8 cellular contexts compared by ENCODE assay signal in genomic region chr1:109214695-109215623, GRCh38. TPM values are rescaled to one million over a fixed set of nuclear protein-coding genes. Genes with fewer than 3 reads are reported as not detected.
DNase-seq lines count a peak whose midpoint lies in the region; ATAC-seq and TF ChIP-seq lines count a peak whose summit lies in the region.

No MANE protein-coding gene starts in this region.

- H3K79me2 ChIP-seq in hepatocyte: peaks cover 55% of the 10 kb centered on the region

- ATAC-seq in gastrocnemius medialis (peak; percentile 78 to 83), HG02981 (IDR thresholded peaks at IDR 0.05; ENCODE audit: unreplicated experiment) (no peak), GM21723 (IDR thresholded peaks at IDR 0.05; ENCODE audit: unreplicated experiment) (no peak)

- peak overlapping the region; percentile 75 for H3K27ac ChIP-seq in KOPT-K1 (ENCODE audit: low read depth, low read length, poor library complexity, severe bottlenecking)
- peak overlapping the region; percentile 92 for H3K27ac ChIP-seq in RWPE1
- H3K27ac ChIP-seq in hepatocyte: peak overlapping the region; percentile 89
- H3K27ac ChIP-seq in gastrocnemius medialis: peak overlapping the region; percentile 89 to 97 (median 94)

- peaks cover 28% of the 10 kb centered on the region for H3K36me3 ChIP-seq in KOPT-K1 (ENCODE audit: insufficient read depth, low read length)
- H3K36me3 ChIP-seq in hepatocyte (replicated peaks; ENCODE audit: insufficient read depth, low read depth): no peaks in the 10 kb centered on the region
- peaks cover 0 to 7% of the 10 kb centered on the region in 2 donors for H3K36me3 ChIP-seq in gastrocnemius medialis

- H3K9me3 ChIP-seq in KOPT-K1 (ENCODE audit: insufficient read depth, low read length, poor library complexity, severe bottlenecking): no peaks in the 10 kb centered on the region
- H3K9me3 ChIP-seq in hepatocyte (ENCODE audit: low read depth): no peaks in the 10 kb centered on the region
- no peaks in the 10 kb centered on the region for H3K9me3 ChIP-seq in gastrocnemius medialis

- TF ChIP-seq CTCF in RWPE1 (conservative IDR thresholded peaks at IDR 0.05; ENCODE audit: low read depth) (no peak), hepatocyte (IDR thresholded peaks at IDR 0.05; ENCODE audit: poor library complexity) (no peak), gastrocnemius medialis (IDR thresholded peaks at IDR 0.05 in 4 of 5, conservative IDR thresholded peaks at IDR 0.05 in 1 of 5) (no peak)

- CTCF ChIA-PET in RWPE1 (lab: Yijun Ruan, JAX): interaction anchor here (0.7 to 2.1 kb wide), 4 partner anchors 14 to 115 kb away, joined by 3 to 12 read pairs (median 4); no protein-coding TSS in a partner anchor

- H3K4me2 ChIP-seq in hepatocyte: peak overlapping the region; percentile 77

- POLR2A ChIA-PET in RWPE1 (lab: Yijun Ruan, JAX; ENCODE audit: low non-redundant PET): interaction anchor here (0.7 to 1.0 kb wide), 3 partner anchors 8 to 115 kb away, joined by 3 read pairs; no protein-coding TSS in a partner anchor

- H3K4me3 ChIP-seq in hepatocyte (peak overlapping the region; percentile 78), gastrocnemius medialis (peak overlapping the region; percentile 80 to 98 (median 87))

- DNase-seq in ELF-1 (ENCODE audit: low read depth, low spot score) (peak; percentile 35), RWPE1 (ENCODE audit: low spot score) (peak; percentile 81), amniotic stem cell (lab: John Stamatoyannopoulos, UW) (peak; percentile 85), hepatocyte (ENCODE audit: low spot score) (peak; percentile 66), gastrocnemius medialis (peak; percentile 49 to 62)

- peaks cover 12% of the 10 kb centered on the region for H3K4me1 ChIP-seq in hepatocyte (ENCODE audit: insufficient read depth)
- peaks cover 18 to 25% of the 10 kb centered on the region in 2 donors for H3K4me1 ChIP-seq in gastrocnemius medialis

- peak overlapping the region; percentile 90 for H2AFZ ChIP-seq in hepatocyte

- H3K9me2 ChIP-seq in hepatocyte (replicated peaks; ENCODE audit: insufficient read depth): no peaks in the 10 kb centered on the region

- H3K27me3 ChIP-seq in hepatocyte: no peaks in the 10 kb centered on the region
- H3K27me3 ChIP-seq in gastrocnemius medialis: no peaks in the 10 kb centered on the region

- intact Hi-C loops in gastrocnemius medialis (cut with DNase I; ENCODE audit: low total_unique reads): loop anchor here (2.0 to 5.0 kb wide), 4 partner anchors 64 to 317 kb away; partner anchors contain the start of gene PSMA5

- no peak for TF ChIP-seq POLR2A in gastrocnemius medialis (IDR thresholded peaks at IDR 0.05)

- peaks cover 13% of the 10 kb centered on the region for H4K20me1 ChIP-seq in hepatocyte (ENCODE audit: insufficient read depth, poor library complexity, severe bottlenecking)

- WGBS in hepatocyte (ENCODE audit: low lambda C conversion rate, missing lambda C conversion rate): 16% methylated on average over 13 of the region's 13 CpGs

- in situ Hi-C loops in gastrocnemius medialis (cut with MboI; ENCODE audit: low sequenced_read_pairs in 4 of 4): loop anchor here in 1 of 4 donors (10.0 kb wide), 1 partner anchor 110 kb away; no protein-coding TSS in a partner anchor

RNA-seq across cellular contexts. Expression of gene SARS1, which starts 1.2 kb away (rescaled TPM):
- 179 and 180 TPM in 2 replicates for total RNA-seq in hepatocyte
- 125 and 158 TPM in 2 replicates for polyA plus RNA-seq in hepatocyte
- total RNA-seq in gastrocnemius medialis: 100 to 1,000 TPM in 1 of 4 donors, 10 to 100 TPM in 3; 97.6 to 116 (median 98.7) TPM

RNA-seq across cellular contexts. Expression of gene CELSR2, which starts 34.4 kb away (rescaled TPM):
- 2.6 and 3.7 TPM in 2 replicates for total RNA-seq in hepatocyte
- 3.2 and 3.3 TPM in 2 replicates for polyA plus RNA-seq in hepatocyte
- total RNA-seq in gastrocnemius medialis: 10 to 100 TPM in 1 of 4 donors, 1 to 10 TPM in 3; 5.8 to 12.5 (median 7.9) TPM

Comparison
In these comparisons a context has a peak if more than half of its experiments do, and no peak if none do; other contexts are left out.
1. DNase-seq: peak in every context shown above with its lines; median percentile 85 in amniotic stem cell; 81 in RWPE1; 66 in hepatocyte; 56 in gastrocnemius medialis; 35 in ELF-1.
2. ATAC-seq: peak in gastrocnemius medialis (2 of 2); none in HG02981 (single experiment) and GM21723 (single experiment).
3. Peak in every context shown above with its lines, with median percentiles within 50 percentile points of each other: H3K27ac ChIP-seq.